ENCODE assay signal across 1 cellular context in the genomic region with DNA sequence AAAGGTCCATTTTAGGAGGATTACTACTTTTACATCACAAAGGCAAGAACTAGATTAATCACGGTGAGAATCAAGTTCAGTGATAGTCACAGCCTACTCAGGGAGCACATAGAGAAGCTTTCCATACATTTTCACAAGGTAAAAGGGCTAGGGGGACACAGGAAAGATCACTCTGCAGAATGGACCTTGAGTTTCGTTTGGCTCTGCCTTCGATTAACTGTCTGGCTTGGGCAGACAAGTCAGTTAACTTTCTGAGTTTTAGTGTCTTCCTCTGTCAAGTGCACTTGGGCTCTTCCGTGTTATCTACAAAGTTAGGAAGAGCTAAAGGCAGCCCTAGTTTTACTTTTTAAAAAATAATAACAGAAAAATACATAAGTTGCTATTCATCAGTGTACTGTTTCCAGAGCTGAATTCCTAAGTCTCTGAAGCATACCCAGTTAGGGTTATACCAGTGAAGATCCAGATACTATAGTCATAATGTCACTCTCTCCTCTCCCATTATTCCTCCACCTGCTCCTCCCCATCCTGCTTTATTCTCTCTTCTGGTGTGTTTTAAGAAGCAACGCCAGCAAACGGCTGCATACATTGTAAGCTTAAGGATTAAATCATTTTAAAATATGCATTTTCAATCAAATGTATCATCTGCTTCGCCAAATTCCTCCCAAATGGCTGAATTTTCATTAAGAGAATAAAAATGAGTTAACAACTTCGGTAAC.
TF ChIP-seq lines count a peak whose summit lies in the region.

No MANE protein-coding gene starts in this region.

TF ChIP-seq in HEK293, 187 proteins besides CTCF, POLR2A, EP300 and RAD21 (continued from another document):
- TF ChIP-seq PRDM10 (tag by site-specific recombination; IDR thresholded peaks at IDR 0.05) = peak; percentile 94
- TF ChIP-seq ZNF148 (tag by site-specific recombination; IDR thresholded peaks at IDR 0.05; ENCODE audit: borderline replicate concordance) = no peak
- TF ChIP-seq ZSCAN30 (tag by site-specific recombination; IDR thresholded peaks at IDR 0.05) = no peak
- TF ChIP-seq ZNF266 (tag by site-specific recombination; IDR thresholded peaks at IDR 0.05; ENCODE audit: low read depth) = no peak
- TF ChIP-seq ZNF585B (tag by site-specific recombination; IDR thresholded peaks at IDR 0.05) = no peak
- TF ChIP-seq ZNF341 (tag by site-specific recombination; IDR thresholded peaks at IDR 0.05; ENCODE audit: low read depth) = peak; percentile 73
- peak; percentile 95 for TF ChIP-seq ZBTB17 (tag by site-specific recombination; IDR thresholded peaks at IDR 0.05)
- TF ChIP-seq PRDM1 (tag by site-specific recombination; IDR thresholded peaks at IDR 0.05) = peak; percentile 83
- no peak for TF ChIP-seq REST (tag by site-specific recombination; IDR thresholded peaks at IDR 0.05)
- no peak for TF ChIP-seq ZSCAN16 (tag by site-specific recombination; IDR thresholded peaks at IDR 0.05)
- TF ChIP-seq ZBTB8A (tag by site-specific recombination; IDR thresholded peaks at IDR 0.05) = no peak
- TF ChIP-seq YY2 (tag by site-specific recombination; IDR thresholded peaks at IDR 0.05) = no peak
- TF ChIP-seq ZNF596 (tag by site-specific recombination; IDR thresholded peaks at IDR 0.05) = no peak
- TF ChIP-seq ZNF121 (tag by site-specific recombination; IDR thresholded peaks at IDR 0.05) = no peak
- no peak for TF ChIP-seq ZNF214 (tag by site-specific recombination; IDR thresholded peaks at IDR 0.05; ENCODE audit: borderline replicate concordance)
- no peak for TF ChIP-seq ZNF701 (tag by site-specific recombination; IDR thresholded peaks at IDR 0.05)
- TF ChIP-seq ZNF37A (tag by site-specific recombination; IDR thresholded peaks at IDR 0.05) = no peak
- TF ChIP-seq GLI4 (tag by site-specific recombination; IDR thresholded peaks at IDR 0.05) = no peak
- TF ChIP-seq MEIS1 (CRISPR knock-in tag; IDR thresholded peaks at IDR 0.05; ENCODE audit: borderline replicate concordance) = no peak
- no peak for TF ChIP-seq ZNF473 (tag by site-specific recombination; IDR thresholded peaks at IDR 0.05)
- TF ChIP-seq ZFP37 (tag by site-specific recombination; IDR thresholded peaks at IDR 0.05) = no peak
- TF ChIP-seq, protein P1, sequence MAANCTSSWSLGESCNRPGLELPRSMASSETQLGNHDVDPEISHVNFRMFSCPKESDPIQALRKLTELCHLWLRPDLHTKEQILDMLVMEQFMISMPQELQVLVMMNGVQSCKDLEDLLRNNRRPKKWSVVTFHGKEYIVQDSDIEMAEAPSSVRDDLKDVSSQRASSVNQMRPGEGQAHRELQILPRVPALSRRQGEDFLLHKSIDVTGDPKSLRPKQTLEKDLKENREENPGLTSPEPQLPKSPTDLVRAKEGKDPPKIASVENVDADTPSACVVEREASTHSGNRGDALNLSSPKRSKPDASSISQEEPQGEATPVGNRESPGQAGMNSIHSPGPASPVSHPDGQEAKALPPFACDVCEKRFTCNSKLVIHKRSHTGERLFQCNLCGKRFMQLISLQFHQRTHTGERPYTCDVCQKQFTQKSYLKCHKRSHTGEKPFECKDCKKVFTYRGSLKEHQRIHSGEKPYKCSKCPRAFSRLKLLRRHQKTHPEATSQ (tag by site-specific recombination; IDR thresholded peaks at IDR 0.05) = no peak
- no peak; the same call in 1 of the 2 replicates for TF ChIP-seq ZNF366 (tag by site-specific recombination; conservative IDR thresholded peaks at IDR 0.05)
